ENCODE assay signal across 10 cellular contexts in the genomic region with DNA sequence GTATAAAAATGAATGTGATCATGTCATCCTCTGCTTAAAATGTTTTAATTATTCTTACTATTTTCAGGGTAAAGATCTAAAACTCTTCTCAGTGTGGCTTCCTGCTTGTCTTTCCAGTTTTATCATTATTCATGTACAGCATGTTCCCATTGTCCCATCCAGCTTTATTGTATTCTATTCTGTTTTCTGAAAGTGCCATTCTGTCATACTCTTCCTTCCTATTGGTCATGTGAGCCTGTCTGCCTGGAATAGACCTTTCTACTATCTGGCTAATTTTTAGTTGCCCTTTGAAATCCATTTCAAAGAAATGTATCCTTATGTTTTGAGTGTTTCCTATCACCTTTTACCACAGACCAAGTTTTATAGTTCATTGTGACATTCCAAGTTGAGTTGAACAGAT.
"Had no signal": no experiment of that assay in that cellular context is flagged by ENCODE, and none has a peak within 500 bp of the region (broad histone marks: within the 10 kb centered on the region; RNA-seq: fewer than 3 reads in every experiment).

No MANE protein-coding gene starts in this region.

- H3K4me3 ChIP-seq: colonic mucosa, stomach, tibial nerve had no signal

- H3K27ac ChIP-seq: colonic mucosa, stomach had no signal

- H3K36me3 ChIP-seq: colonic mucosa had no signal

- ATAC-seq: effector memory CD8-positive, alpha-beta T cell; left colon had no signal

- DNase-seq: activated gamma-delta T cell; activated T-cell treated with anti-CD3 and anti-CD28 coated beads, Interleukin-2, amount 50 U/mL, for 1 hour; colonic mucosa; effector memory CD8-positive, alpha-beta T cell; erythroblast; left colon; mesenchymal stem cell; stimulated activated CD4-positive, alpha-beta T cell treated with anti-CD3 and anti-CD28 coated beads, Interleukin-4, amount 100 ng/mL, for 4 hours; stomach had no signal

- H3K27me3 ChIP-seq: colonic mucosa, stomach, tibial nerve had no signal

- H3K4me1 ChIP-seq: colonic mucosa had no signal

- H3K9me3 ChIP-seq: colonic mucosa, stomach, tibial nerve had no signal
